In genomic region chr11:82996966-82997606, GRCh38 we compare ENCODE assay signal across 8 cellular contexts.
DNase-seq lines count a peak whose midpoint lies in the region; ATAC-seq lines count a peak whose summit lies in the region.

No MANE protein-coding gene starts in this region.

- peak; percentile 22 for DNase-seq in NCI-H2227 (lab: John Stamatoyannopoulos, UW; ENCODE audit: unreplicated experiment)
- no peak for DNase-seq in NCI-H2227 treated with DMSO at 0.1 percent for 48 hours (lab: John Stamatoyannopoulos, UW)
- DNase-seq in NCI-H1436 (lab: John Stamatoyannopoulos, UW) = peak; percentile 28
- peak; percentile 53 for DNase-seq in glomerular visceral epithelial cell (ENCODE audit: extremely low spot score)
- DNase-seq in superior temporal gyrus (ENCODE audit: extremely low spot score) = no peak
- DNase-seq in EL = no peak
- DNase-seq in NCI-H226 = no peak

- peak; percentile 91 for ATAC-seq in HG02588 (IDR thresholded peaks at IDR 0.05; ENCODE audit: unreplicated experiment)

Comparison
In these comparisons a context has a peak if more than half of its experiments do, and no peak if none do; other contexts are left out.
1. DNase-seq: peak in NCI-H2227 (single experiment), NCI-H1436 (single experiment) and glomerular visceral epithelial cell (single experiment); none in NCI-H2227 treated with DMSO at 0.1 percent for 48 hours (single experiment), superior temporal gyrus (single experiment), EL (single experiment) and NCI-H226 (single experiment).